ENCODE assay signal across 8 cellular contexts in the genomic region with DNA sequence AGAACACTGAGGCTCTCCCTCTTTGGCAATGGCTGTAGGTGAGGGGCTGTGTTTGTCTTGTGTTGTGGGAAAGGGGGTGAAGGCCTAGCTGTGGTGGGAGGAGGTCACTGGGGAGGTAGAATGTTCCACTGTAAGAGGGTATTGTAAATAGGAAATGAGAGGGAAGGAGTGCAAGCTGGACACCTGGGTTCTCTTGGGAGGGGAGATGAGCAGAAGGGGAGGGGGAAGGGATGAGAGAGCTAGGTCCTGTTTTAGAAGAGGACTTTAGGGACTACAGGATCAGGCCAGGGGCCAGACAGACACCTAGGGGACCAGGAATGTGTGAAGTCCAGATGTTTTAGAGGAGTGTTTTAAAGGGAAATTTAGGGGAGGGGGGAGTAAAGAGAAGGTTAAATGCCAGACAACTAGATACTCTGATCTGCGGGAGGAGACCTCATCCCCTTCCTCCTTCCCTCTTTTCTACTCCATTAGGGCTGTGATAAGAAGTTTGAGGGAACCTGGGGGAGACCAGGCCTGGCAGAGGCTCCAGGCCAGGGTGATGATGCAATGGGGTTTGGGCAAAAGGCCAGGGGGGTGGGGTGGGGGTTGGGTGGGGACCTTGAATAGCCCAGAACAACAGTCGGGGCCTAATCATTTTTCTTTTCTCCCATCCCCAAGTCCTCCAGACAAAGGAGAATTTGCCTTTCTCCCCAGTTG. TPM values are rescaled to one million over a fixed set of nuclear protein-coding genes. Genes with fewer than 3 reads are reported as not detected.
DNase-seq lines count a peak whose midpoint lies in the region; ATAC-seq and TF ChIP-seq lines count a peak whose summit lies in the region.

No MANE protein-coding gene starts in this region.

- H3K4me1 ChIP-seq in right atrium auricular region (peaks cover 0 to 85% of the 10 kb centered on the region in 2 donors), body of pancreas (peaks cover 76% of the 10 kb centered on the region), mucosa of stomach (ENCODE audit: control insufficient read depth, insufficient read depth, low read length) (peaks cover 40% of the 10 kb centered on the region)

- H3K27ac ChIP-seq in right atrium auricular region (peak overlapping the region; percentile 95 to 98), body of pancreas (peak overlapping the region in 3 of 4 donors; percentile 88 to 92 (median 89))

- H3K9me3 ChIP-seq in right atrium auricular region = no peaks in the 10 kb centered on the region
- no peaks in the 10 kb centered on the region for H3K9me3 ChIP-seq in body of pancreas
- no peaks in the 10 kb centered on the region for H3K9me3 ChIP-seq in mucosa of stomach (ENCODE audit: control insufficient read depth, low read length)

- H3K36me3 ChIP-seq in right atrium auricular region (peaks cover 4% of the 10 kb centered on the region), body of pancreas (replicated peaks in 1 of 2; ENCODE audit: insufficient read depth in 1 of 2, low read depth in 2 of 2) (no peaks in the 10 kb centered on the region), mucosa of stomach (ENCODE audit: control insufficient read depth, insufficient read depth, low read length) (no peaks in the 10 kb centered on the region), H7 (replicated peaks; ENCODE audit: control insufficient read depth, insufficient read depth, low read length) (no peaks in the 10 kb centered on the region)

- TF ChIP-seq CTCF in right atrium auricular region (IDR thresholded peaks at IDR 0.05) = no peak
- no peak for TF ChIP-seq CTCF in body of pancreas (IDR thresholded peaks at IDR 0.05)

- intact Hi-C loops in Right ventricle myocardium inferior (cut with DNase I) = no loop called here
- intact Hi-C loops in body of pancreas (cut with DNase I) = no loop called here

- no peak for DNase-seq in right atrium auricular region (ENCODE audit: low spot score)
- DNase-seq in Right ventricle myocardium inferior (ENCODE audit: missing footprints) = no peak
- no peak for DNase-seq in body of pancreas
- DNase-seq in cerebellar nuclear complex (lab: John Stamatoyannopoulos, UW) = no peak
- DNase-seq in H7 = no peak
- DNase-seq in RKO (ENCODE audit: low spot score) = no peak
- no peak for DNase-seq in NCI-H82 (lab: John Stamatoyannopoulos, UW)

- no peaks in the 10 kb centered on the region for H3K27me3 ChIP-seq in right atrium auricular region
- H3K27me3 ChIP-seq in body of pancreas = no peaks in the 10 kb centered on the region
- H3K27me3 ChIP-seq in mucosa of stomach (ENCODE audit: control insufficient read depth, insufficient read depth, low read length) = peaks cover 42% of the 10 kb centered on the region
- peaks cover 15% of the 10 kb centered on the region for H3K27me3 ChIP-seq in H7 (ENCODE audit: control insufficient read depth, insufficient read depth, low read length)

- 21 to 29% methylated on average over 2 of the region's 2 CpGs for WGBS in body of pancreas, 2 donors

- TF ChIP-seq POLR2A in body of pancreas (IDR thresholded peaks at IDR 0.05) = no peak

- H3K4me3 ChIP-seq in right atrium auricular region = peak overlapping the region; percentile 97 to 99
- no peak overlapping the region for H3K4me3 ChIP-seq in body of pancreas
- no peak overlapping the region for H3K4me3 ChIP-seq in mucosa of stomach (ENCODE audit: low read length)
- H3K4me3 ChIP-seq in H7 (ENCODE audit: insufficient read depth, low read depth, low read length) = no peak overlapping the region

- peak overlapping the region; percentile 78 for H3K9ac ChIP-seq in mucosa of stomach (ENCODE audit: low read length)

- ATAC-seq in Right ventricle myocardium inferior (no peak), body of pancreas (no peak)

RNA-seq across cellular contexts. Expression of a gene that starts 2.0 kb away (rescaled TPM):
- total RNA-seq in right atrium auricular region = 100 to 1,000 TPM in 1 of 2 donors, 10 to 100 TPM in 1; 80.5 to 144 TPM
- total RNA-seq in Right ventricle myocardium inferior = 53.5 TPM
- 10 to 100 TPM; 28.5 to 49.1 TPM for total RNA-seq in body of pancreas
- total RNA-seq in H7 (2014; rRNA removed; shearing (Covaris generic)) = 38.4 and 50.6 TPM in 2 replicates

RNA-seq across cellular contexts. Expression of a gene that starts 32.5 kb away (rescaled TPM):
- 10 to 100 TPM in 1 of 2 donors, 1 to 10 TPM in 1; 6.7 to 12.7 TPM for total RNA-seq in right atrium auricular region
- 11.6 TPM for total RNA-seq in Right ventricle myocardium inferior
- 1 to 10 TPM; 3.1 to 7.3 TPM for total RNA-seq in body of pancreas
- total RNA-seq in H7 (2014; rRNA removed; shearing (Covaris generic)) = 2.7 and 3.5 TPM in 2 replicates

RNA-seq across cellular contexts. Expression of a gene that starts 52.8 kb away (rescaled TPM):
- total RNA-seq in right atrium auricular region (under 1 TPM in 1 of 2 donors, not detected in 1; 0.43 TPM), Right ventricle myocardium inferior (0.22 TPM), body of pancreas (not detected)
- total RNA-seq in H7 (2014; rRNA removed; shearing (Covaris generic)) = not detected in 2 replicates

RNA-seq across cellular contexts. Expression of a gene that starts 56.3 kb away (rescaled TPM):
- total RNA-seq in right atrium auricular region (not detected), Right ventricle myocardium inferior (0.38 TPM), body of pancreas (not detected)
- 1.0 TPM in 1 of 2 replicates, not detected in the other for total RNA-seq in H7 (2014; rRNA removed; shearing (Covaris generic))

Comparison
In these comparisons a context has a peak if more than half of its experiments do, and no peak if none do; other contexts are left out.
1. H3K4me3 ChIP-seq: peak in right atrium auricular region (2 of 2); none in body of pancreas (0 of 2), mucosa of stomach (single experiment) and H7 (single experiment).